In the genomic region with DNA sequence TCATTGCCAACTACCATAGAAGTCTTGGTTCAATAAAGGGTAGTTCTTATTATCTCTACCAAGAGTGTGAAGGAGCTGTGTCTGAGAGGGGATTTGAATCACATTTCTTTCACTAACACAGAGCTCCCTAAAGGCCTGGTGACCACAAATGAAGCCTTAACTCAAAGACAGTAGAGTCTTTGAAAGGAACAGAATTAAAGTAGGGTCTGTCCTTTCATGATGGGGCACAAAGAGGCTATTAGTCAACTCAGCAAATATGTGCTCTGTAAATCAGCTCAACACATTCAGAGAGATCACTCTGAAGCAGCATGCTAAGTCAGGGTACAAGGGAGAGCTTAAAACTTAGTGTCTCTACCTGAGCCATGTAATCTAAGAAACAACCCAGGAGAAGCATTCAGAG, we compare ENCODE assay signal across 20 cellular contexts.
A peak's percentile ranks its signal among the peaks of the same experiment; 100 is the strongest.
DNase-seq lines count a peak whose midpoint lies in the region; ATAC-seq, FAIRE-seq and TF ChIP-seq lines count a peak whose summit lies in the region.
"Had no signal": no experiment of that assay in that cellular context is flagged by ENCODE, and none has a peak within 500 bp of the region (broad histone marks: within the 10 kb centered on the region; RNA-seq: fewer than 3 reads in every experiment).

No MANE protein-coding gene starts in this region.

- H3K9me2 ChIP-seq in SU-DHL-6 (replicated peaks; ENCODE audit: insufficient read depth, low read length), result no peaks in the 10 kb centered on the region

- no peaks in the 10 kb centered on the region for H3K27me3 Mint-ChIP-seq in stimulated activated naive B cell treated with anti-CD40 and anti-IgM and Interleukin-4, amounts not matched to agents 10 μg/mL and 1 μg/mL and 100 μg/mL, for 72 hours
- H3K27me3 Mint-ChIP-seq in activated CD4-positive, alpha-beta memory T cell treated with anti-CD3 and anti-CD28 coated beads for 36 hours, result no peaks in the 10 kb centered on the region

- no peak for DNase-seq in GM18507 (ENCODE audit: extremely low spot score, insufficient read length, low read depth)
- DNase-seq in stimulated activated naive B cell treated with anti-CD40 and anti-IgM and Interleukin-4, amounts not matched to agents 10 μg/mL and 1 μg/mL and 100 μg/mL, for 72 hours, result no peak
- DNase-seq in activated CD4-positive, alpha-beta memory T cell treated with anti-CD3 and anti-CD28 coated beads for 36 hours, result no peak
- no peak for DNase-seq in SJCRH30
- DNase-seq in SHP77 (lab: John Stamatoyannopoulos, UW), result no peak
- DNase-seq: C1 segment of cervical spinal cord, COR-L47, DMS153, MG63, NCI-H187 treated with DMSO at 0.1 percent for 48 hours, NCI-H2171, NCI-H510A, NCI-H82, SHP77 treated with DMSO at 0.1 percent for 48 hours had no signal

- H4K20me1 ChIP-seq in SU-DHL-6 (ENCODE audit: low read depth, low read length), result no peaks in the 10 kb centered on the region

- H3K27ac ChIP-seq in SU-DHL-6 (ENCODE audit: low read depth, low read length) (peak overlapping the region; percentile 88), liver (ENCODE audit: low read depth in 1 of 2, low read length in 2 of 2) (peak overlapping the region; percentile 83 to 92), SJCRH30 (no peak overlapping the region)
- H3K27ac ChIP-seq: HL-60, KMS-11 had no signal

- peak; percentile 58 for FAIRE-seq in GM18507 (lab: Jason Lieb, UNC)

- H3K9ac ChIP-seq in SU-DHL-6 (ENCODE audit: low read length) (no peak overlapping the region), liver (ENCODE audit: low read depth in 1 of 2, low read length in 2 of 2) (no peak overlapping the region)
- H3K9ac ChIP-seq: KMS-11 had no signal

- no peak overlapping the region for H3K4me3 Mint-ChIP-seq in stimulated activated naive B cell treated with anti-CD40 and anti-IgM and Interleukin-4, amounts not matched to agents 10 μg/mL and 1 μg/mL and 100 μg/mL, for 72 hours
- H3K4me3 Mint-ChIP-seq in activated CD4-positive, alpha-beta memory T cell treated with anti-CD3 and anti-CD28 coated beads for 36 hours, result no peak overlapping the region

- TF ChIP-seq CTCF in SU-DHL-6 (IDR thresholded peaks at IDR 0.05; ENCODE audit: insufficient read depth, low read length, poor library complexity, severe bottlenecking) (no peak), liver (IDR thresholded peaks at IDR 0.05; ENCODE audit: low read depth, low read length, missing input control) (no peak)

- H3K9me3 ChIP-seq in SU-DHL-6 (ENCODE audit: insufficient read depth, low read length) (no peaks in the 10 kb centered on the region), liver (ENCODE audit: control insufficient read depth in 4 of 4, low read length in 3 of 4) (no peaks in the 10 kb centered on the region), SJCRH30 (replicated peaks) (no peaks in the 10 kb centered on the region)
- H3K9me3 ChIP-seq: MG63, Peyer's patch had no signal

- peaks cover 44 to 67% of the 10 kb centered on the region in 2 donors for H3K4me1 Mint-ChIP-seq in stimulated activated naive B cell treated with anti-CD40 and anti-IgM and Interleukin-4, amounts not matched to agents 10 μg/mL and 1 μg/mL and 100 μg/mL, for 72 hours
- H3K4me1 Mint-ChIP-seq in activated CD4-positive, alpha-beta memory T cell treated with anti-CD3 and anti-CD28 coated beads for 36 hours (ENCODE audit: low read depth), result no peaks in the 10 kb centered on the region

- TF ChIP-seq RAD21 in liver (IDR thresholded peaks at IDR 0.05), result no peak

- H3K9me3 Mint-ChIP-seq in stimulated activated naive B cell treated with anti-CD40 and anti-IgM and Interleukin-4, amounts not matched to agents 10 μg/mL and 1 μg/mL and 100 μg/mL, for 72 hours, result peaks cover 3 to 7% of the 10 kb centered on the region in 2 donors
- peaks cover 2% of the 10 kb centered on the region for H3K9me3 Mint-ChIP-seq in activated CD4-positive, alpha-beta memory T cell treated with anti-CD3 and anti-CD28 coated beads for 36 hours

- no peak overlapping the region for H3K4me3 ChIP-seq in SU-DHL-6 (ENCODE audit: insufficient read depth, low read length, poor library complexity, severe bottlenecking)
- no peak overlapping the region for H3K4me3 ChIP-seq in liver (ENCODE audit: low read depth in 1 of 3, low read length in 3 of 3)
- no peak overlapping the region for H3K4me3 ChIP-seq in SJCRH30
- H3K4me3 ChIP-seq: MG63, Peyer's patch had no signal

- H3K4me1 ChIP-seq in liver (ENCODE audit: control insufficient read depth in 4 of 4, insufficient read depth in 4 of 4, low read length in 3 of 4), result peaks cover 9 to 50% (median 43%) of the 10 kb centered on the region in 4 donors
- no peaks in the 10 kb centered on the region for H3K4me1 ChIP-seq in SJCRH30

- CTCF ChIA-PET in activated CD4-positive, alpha-beta memory T cell treated with anti-CD3 and anti-CD28 coated beads for 36 hours (lab: Charles Lee), result no interaction called here

- POLR2A ChIA-PET in activated CD4-positive, alpha-beta memory T cell treated with anti-CD3 and anti-CD28 coated beads for 36 hours (lab: Charles Lee), result no interaction called here

- H2AFZ ChIP-seq in SU-DHL-6 (ENCODE audit: low read depth, low read length, severe bottlenecking), result no peak overlapping the region

- peak overlapping the region; percentile 59 for H3K4me2 ChIP-seq in SU-DHL-6 (ENCODE audit: low read depth, low read length, poor library complexity, severe bottlenecking)
- H3K4me2 ChIP-seq: KMS-11 had no signal

- no peaks in the 10 kb centered on the region for H3K36me3 ChIP-seq in SU-DHL-6 (ENCODE audit: low read length)
- no peaks in the 10 kb centered on the region for H3K36me3 ChIP-seq in liver (ENCODE audit: control insufficient read depth in 4 of 4, insufficient read depth in 3 of 4, low read depth in 1 of 4, low read length in 3 of 4)
- no peaks in the 10 kb centered on the region for H3K36me3 ChIP-seq in SJCRH30
- H3K36me3 ChIP-seq: MG63 had no signal

- peaks cover 24% of the 10 kb centered on the region for H3F3A ChIP-seq in SU-DHL-6 (ENCODE audit: insufficient read depth)

- no peaks in the 10 kb centered on the region for H3K79me2 ChIP-seq in SU-DHL-6 (ENCODE audit: insufficient read depth, low read length)

- ATAC-seq in stimulated activated naive B cell treated with anti-CD40 and anti-IgM and Interleukin-4, amounts not matched to agents 10 μg/mL and 1 μg/mL and 100 μg/mL, for 72 hours (replicated peaks), result no peak
- ATAC-seq: HCT116 had no signal

- no peaks in the 10 kb centered on the region for H3K27me3 ChIP-seq in SU-DHL-6 (ENCODE audit: low read length)
- H3K27me3 ChIP-seq in liver (ENCODE audit: control insufficient read depth in 4 of 4, insufficient read depth in 4 of 4, low read length in 3 of 4), result no peaks in the 10 kb centered on the region
- no peaks in the 10 kb centered on the region for H3K27me3 ChIP-seq in SJCRH30
- H3K27me3 ChIP-seq: MG63, Peyer's patch had no signal

- intact Hi-C loops in activated CD4-positive, alpha-beta memory T cell treated with anti-CD3 and anti-CD28 coated beads for 36 hours (cut with micrococcal nuclease), result no loop called here

- H3K27ac Mint-ChIP-seq in stimulated activated naive B cell treated with anti-CD40 and anti-IgM and Interleukin-4, amounts not matched to agents 10 μg/mL and 1 μg/mL and 100 μg/mL, for 72 hours, result peak overlapping the region; percentile 95
- no peak overlapping the region for H3K27ac Mint-ChIP-seq in activated CD4-positive, alpha-beta memory T cell treated with anti-CD3 and anti-CD28 coated beads for 36 hours

- peaks cover 7% of the 10 kb centered on the region in 2 donors for H3K36me3 Mint-ChIP-seq in stimulated activated naive B cell treated with anti-CD40 and anti-IgM and Interleukin-4, amounts not matched to agents 10 μg/mL and 1 μg/mL and 100 μg/mL, for 72 hours
- H3K36me3 Mint-ChIP-seq in activated CD4-positive, alpha-beta memory T cell treated with anti-CD3 and anti-CD28 coated beads for 36 hours, result no peaks in the 10 kb centered on the region

TF ChIP-seq in liver, 16 proteins besides CTCF, POLR2A, EP300 and RAD21 (continues in another document):
- TF ChIP-seq FOXA1 (IDR thresholded peaks at IDR 0.05) (no peak), TAF1 (conservative IDR thresholded peaks at IDR 0.05) (no peak), JUND (IDR thresholded peaks at IDR 0.05) (no peak), GABPA (IDR thresholded peaks at IDR 0.05 in 1 of 2, conservative IDR thresholded peaks at IDR 0.05 in 1 of 2) (no peak), EGR1 (IDR thresholded peaks at IDR 0.05; ENCODE audit: low read depth in 2 of 2) (no peak), HNF4A (conservative IDR thresholded peaks at IDR 0.05) (no peak), YY1 (IDR thresholded peaks at IDR 0.05) (no peak), RXRA (IDR thresholded peaks at IDR 0.05) (no peak), FOXA2 (IDR thresholded peaks at IDR 0.05) (no peak), NR2F2 (IDR thresholded peaks at IDR 0.05) (no peak), HNF4G (IDR thresholded peaks at IDR 0.05) (no peak), SP1 (IDR thresholded peaks at IDR 0.05) (no peak)
- TF ChIP-seq, protein P1, sequence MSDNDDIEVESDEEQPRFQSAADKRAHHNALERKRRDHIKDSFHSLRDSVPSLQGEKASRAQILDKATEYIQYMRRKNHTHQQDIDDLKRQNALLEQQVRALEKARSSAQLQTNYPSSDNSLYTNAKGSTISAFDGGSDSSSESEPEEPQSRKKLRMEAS (IDR thresholded peaks at IDR 0.05), result no peak
- TF ChIP-seq, protein P2, sequence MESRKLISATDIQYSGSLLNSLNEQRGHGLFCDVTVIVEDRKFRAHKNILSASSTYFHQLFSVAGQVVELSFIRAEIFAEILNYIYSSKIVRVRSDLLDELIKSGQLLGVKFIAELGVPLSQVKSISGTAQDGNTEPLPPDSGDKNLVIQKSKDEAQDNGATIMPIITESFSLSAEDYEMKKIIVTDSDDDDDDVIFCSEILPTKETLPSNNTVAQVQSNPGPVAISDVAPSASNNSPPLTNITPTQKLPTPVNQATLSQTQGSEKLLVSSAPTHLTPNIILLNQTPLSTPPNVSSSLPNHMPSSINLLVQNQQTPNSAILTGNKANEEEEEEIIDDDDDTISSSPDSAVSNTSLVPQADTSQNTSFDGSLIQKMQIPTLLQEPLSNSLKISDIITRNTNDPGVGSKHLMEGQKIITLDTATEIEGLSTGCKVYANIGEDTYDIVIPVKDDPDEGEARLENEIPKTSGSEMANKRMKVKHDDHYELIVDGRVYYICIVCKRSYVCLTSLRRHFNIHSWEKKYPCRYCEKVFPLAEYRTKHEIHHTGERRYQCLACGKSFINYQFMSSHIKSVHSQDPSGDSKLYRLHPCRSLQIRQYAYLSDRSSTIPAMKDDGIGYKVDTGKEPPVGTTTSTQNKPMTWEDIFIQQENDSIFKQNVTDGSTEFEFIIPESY (IDR thresholded peaks at IDR 0.05), result no peak
